ENCODE assay signal across 16 cellular contexts in genomic region chr21:46021978-46022544, GRCh38. TPM values are rescaled to one million over a fixed set of nuclear protein-coding genes. Genes with fewer than 3 reads are reported as not detected.
DNase-seq lines count a peak whose midpoint lies in the region; ATAC-seq and TF ChIP-seq lines count a peak whose summit lies in the region.
"Had no signal": no experiment of that assay in that cellular context is flagged by ENCODE, and none has a peak within 500 bp of the region (broad histone marks: within the 10 kb centered on the region; RNA-seq: fewer than 3 reads in every experiment).

No MANE protein-coding gene starts in this region.

- no peak for TF ChIP-seq CTCF in fibroblast of lung (conservative IDR thresholded peaks at IDR 0.05 in 1 of 2, IDR thresholded peaks at IDR 0.05 in 1 of 2; ENCODE audit: low read depth in 1 of 2, low read length in 2 of 2)
- TF ChIP-seq CTCF in transverse colon (IDR thresholded peaks at IDR 0.05): no peak

- no peak overlapping the region for H3K4me3 ChIP-seq in fibroblast of lung (replicated peaks in 1 of 4; ENCODE audit: control extremely low read depth in 1 of 4, insufficient read depth in 1 of 4, low read depth in 3 of 4, low read length in 4 of 4)
- H3K4me3 ChIP-seq in transverse colon: no peak overlapping the region
- H3K4me3 ChIP-seq: upper lobe of right lung had no signal

- no peak overlapping the region for H3K27ac Mint-ChIP-seq in stimulated activated naive CD8-positive, alpha-beta T cell treated with anti-CD3 and anti-CD28 coated beads, Interleukin-15, amount 100 ng/mL, for 72 hours
- H3K27ac Mint-ChIP-seq: T-helper 1 cell treated with Interleukin-12 subunit alpha and Interleukin-12 subunit beta and Interleukin-4 antibody, amounts not matched to agents 30 μg/mL and 1 μg/mL, for 36 hours had no signal

- peaks cover 21% of the 10 kb centered on the region for H3K4me1 Mint-ChIP-seq in stimulated activated naive CD8-positive, alpha-beta T cell treated with anti-CD3 and anti-CD28 coated beads, Interleukin-15, amount 100 ng/mL, for 72 hours
- H3K4me1 Mint-ChIP-seq: central memory CD8-positive, alpha-beta T cell had no signal

- no peak overlapping the region for H3K4me3 Mint-ChIP-seq in stimulated activated naive CD8-positive, alpha-beta T cell treated with anti-CD3 and anti-CD28 coated beads, Interleukin-15, amount 100 ng/mL, for 72 hours
- H3K4me3 Mint-ChIP-seq: central memory CD8-positive, alpha-beta T cell; T-helper 1 cell treated with Interleukin-12 subunit alpha and Interleukin-12 subunit beta and Interleukin-4 antibody, amounts not matched to agents 30 μg/mL and 1 μg/mL, for 36 hours had no signal

- H3K27ac ChIP-seq in fibroblast of lung (ENCODE audit: insufficient read depth, low read length) (no peak overlapping the region), transverse colon (peak overlapping the region; percentile 82 to 90 (median 86))
- H3K27ac ChIP-seq: upper lobe of right lung had no signal

- intact Hi-C loops in transverse colon (cut with DNase I; ENCODE audit: low total_unique reads): loop anchor here (10.0 kb wide), 1 partner anchor 47 kb away; no protein-coding TSS in a partner anchor

- TF ChIP-seq POLR2A in transverse colon (IDR thresholded peaks at IDR 0.05): no peak

- H4K20me1 ChIP-seq in fibroblast of lung (ENCODE audit: control insufficient read depth, extremely low read depth, insufficient read depth, low read length): no peaks in the 10 kb centered on the region

- H3K79me2 ChIP-seq in fibroblast of lung (ENCODE audit: control insufficient read depth, insufficient read depth, low read length): no peaks in the 10 kb centered on the region

- peaks cover 68% of the 10 kb centered on the region for H3K27me3 Mint-ChIP-seq in stimulated activated naive CD8-positive, alpha-beta T cell treated with anti-CD3 and anti-CD28 coated beads, Interleukin-15, amount 100 ng/mL, for 72 hours

- WGBS in transverse colon (ENCODE audit: low coverage in 1 of 2), 2 donors: 72% methylated on average over 23 of the region's 23 CpGs; no CpG with 5 or more reads in 1 of the 2 donors

- no peaks in the 10 kb centered on the region for H3K9me3 Mint-ChIP-seq in stimulated activated naive CD8-positive, alpha-beta T cell treated with anti-CD3 and anti-CD28 coated beads, Interleukin-15, amount 100 ng/mL, for 72 hours
- H3K9me3 Mint-ChIP-seq: central memory CD8-positive, alpha-beta T cell; T-helper 1 cell treated with Interleukin-12 subunit alpha and Interleukin-12 subunit beta and Interleukin-4 antibody, amounts not matched to agents 30 μg/mL and 1 μg/mL, for 36 hours had no signal

- ATAC-seq in stimulated activated naive CD8-positive, alpha-beta T cell treated with anti-CD3 and anti-CD28 coated beads, Interleukin-15, amount 100 ng/mL, for 72 hours: no peak

- H3K4me2 ChIP-seq in fibroblast of lung (ENCODE audit: extremely low read depth, insufficient read depth, low read length): peak overlapping the region; percentile 45

- in situ Hi-C loops in transverse colon (cut with MboI; ENCODE audit: low pct_ligation_motif_present in 1 of 4, low pct_unique_long_range_greater_than_20kb in 1 of 4, low sequenced_read_pairs in 3 of 4): no loop called here

- TF ChIP-seq EP300 in transverse colon (IDR thresholded peaks at IDR 0.05; ENCODE audit: low read depth): peak; percentile 90

- H3K4me1 ChIP-seq in fibroblast of lung (ENCODE audit: control insufficient read depth, extremely low read depth, insufficient read depth, low read length) (peaks cover 7% of the 10 kb centered on the region), transverse colon (peaks cover 15 to 46% (median 15%) of the 10 kb centered on the region in 4 donors)

- DNase-seq in activated CD8-positive, alpha-beta memory T cell treated with anti-CD3 and anti-CD28 coated beads for 24 hours: peak; percentile 52
- DNase-seq in activated CD8-positive, alpha-beta memory T cell treated with anti-CD3 and anti-CD28 coated beads, Interleukin-2, amount 50 U/mL, for 4 hours: no peak
- peak in 1 of 2 donors; percentile 21 for DNase-seq in fibroblast of lung (ENCODE audit: low read depth in 2 of 2)
- peak; percentile 70 for DNase-seq in mucosa of gallbladder (ENCODE audit: low spot score)
- peak; percentile 45 for DNase-seq in transverse colon
- DNase-seq in stimulated activated CD4-positive, alpha-beta T cell treated with anti-CD3 and anti-CD28 coated beads, Interleukin-15, amount 100 ng/mL, for 24 hours: no peak
- no peak for DNase-seq in stimulated activated naive CD8-positive, alpha-beta T cell treated with anti-CD3 and anti-CD28 coated beads, Interleukin-15, amount 100 ng/mL, for 72 hours
- DNase-seq in glomerular visceral epithelial cell (ENCODE audit: extremely low spot score): no peak
- DNase-seq: activated CD4-positive, alpha-beta T cell treated with anti-CD3 and anti-CD28 coated beads, Interleukin-2, amount 50 U/mL, for 1 hour; activated gamma-delta T cell treated with Interleukin-2 at 50 U/mL for 16 hours; DND-41; NCI-H1092; NCI-H510A; upper lobe of right lung had no signal

- H3K9ac ChIP-seq in fibroblast of lung (ENCODE audit: insufficient read depth, low read length): peak overlapping the region; percentile 10

- no peaks in the 10 kb centered on the region for H3K9me3 ChIP-seq in fibroblast of lung (ENCODE audit: control insufficient read depth, insufficient read depth, low read depth, low read length)
- no peaks in the 10 kb centered on the region for H3K9me3 ChIP-seq in transverse colon
- H3K9me3 ChIP-seq: upper lobe of right lung had no signal

- no peaks in the 10 kb centered on the region for H3K36me3 ChIP-seq in fibroblast of lung (ENCODE audit: control insufficient read depth, insufficient read depth, low read length)
- H3K36me3 ChIP-seq in transverse colon: no peaks in the 10 kb centered on the region
- H3K36me3 ChIP-seq: upper lobe of right lung had no signal

- peak overlapping the region; percentile 11 for H2AFZ ChIP-seq in fibroblast of lung (ENCODE audit: low read length)

- H3K27me3 ChIP-seq in fibroblast of lung (ENCODE audit: control insufficient read depth, insufficient read depth, low read length): no peaks in the 10 kb centered on the region
- no peaks in the 10 kb centered on the region for H3K27me3 ChIP-seq in transverse colon

RNA-seq across cellular contexts. Expression of gene COL6A1, which starts 40.5 kb away (rescaled TPM):
- total RNA-seq in fibroblast of lung: 623 and 645 TPM in 2 replicates
- polyA plus RNA-seq in fibroblast of lung: 621 and 1,137 TPM in 2 replicates
- 1,146 and 2,228 TPM in 2 replicates for polyA plus RNA-seq in fibroblast of lung (2012)
- 1,147 and 1,843 TPM in 2 replicates for polyA minus RNA-seq in fibroblast of lung (ENCODE audit: low replicate concordance)
- 583 TPM for total RNA-seq in mucosa of gallbladder
- total RNA-seq in transverse colon: 100 to 1,000 TPM; 166 to 580 (median 346) TPM

Comparison
In these comparisons a context has a peak if more than half of its experiments do, and no peak if none do; other contexts are left out.
1. DNase-seq: peak in activated CD8-positive, alpha-beta memory T cell treated with anti-CD3 and anti-CD28 coated beads for 24 hours (single experiment), mucosa of gallbladder (single experiment) and transverse colon (single experiment); none in activated CD8-positive, alpha-beta memory T cell treated with anti-CD3 and anti-CD28 coated beads, Interleukin-2, amount 50 U/mL, for 4 hours (single experiment), stimulated activated CD4-positive, alpha-beta T cell treated with anti-CD3 and anti-CD28 coated beads, Interleukin-15, amount 100 ng/mL, for 24 hours (single experiment), stimulated activated naive CD8-positive, alpha-beta T cell treated with anti-CD3 and anti-CD28 coated beads, Interleukin-15, amount 100 ng/mL, for 72 hours (0 of 2) and glomerular visceral epithelial cell (single experiment).